Comparison of ENCODE assay signal across 1 cellular context in the genomic region with DNA sequence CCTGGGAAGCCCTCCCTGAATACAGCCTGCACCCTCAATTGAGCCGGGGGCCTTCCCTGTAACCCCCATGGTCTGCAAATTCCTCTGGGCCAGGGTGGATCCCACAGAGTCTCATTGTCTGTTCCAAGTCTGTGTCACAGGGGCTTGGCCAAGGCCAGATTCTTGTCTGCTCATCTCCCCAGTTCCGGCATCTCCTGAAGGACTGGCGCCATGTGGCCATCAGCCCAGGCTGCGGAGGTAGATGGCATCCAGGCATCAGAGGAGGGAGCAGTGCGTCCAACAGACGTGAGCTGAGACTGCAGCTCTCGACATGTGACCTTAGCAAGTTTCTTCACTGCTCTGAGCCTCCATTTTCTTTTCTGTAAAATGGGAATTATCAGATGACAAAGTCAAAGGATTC.
TF ChIP-seq lines count a peak whose summit lies in the region.

No MANE protein-coding gene starts in this region.

TF ChIP-seq in HepG2, 621 proteins besides CTCF, POLR2A, EP300 and RAD21:
- TF ChIP-seq ZNF709 (CRISPR knock-in tag; IDR thresholded peaks at IDR 0.05) = no peak
- peak; percentile 62 for TF ChIP-seq ZNF629 (CRISPR knock-in tag; conservative IDR thresholded peaks at IDR 0.05)
- no peak for TF ChIP-seq ZNF841 (CRISPR knock-in tag; IDR thresholded peaks at IDR 0.05; ENCODE audit: borderline replicate concordance)
